In the genomic region with DNA sequence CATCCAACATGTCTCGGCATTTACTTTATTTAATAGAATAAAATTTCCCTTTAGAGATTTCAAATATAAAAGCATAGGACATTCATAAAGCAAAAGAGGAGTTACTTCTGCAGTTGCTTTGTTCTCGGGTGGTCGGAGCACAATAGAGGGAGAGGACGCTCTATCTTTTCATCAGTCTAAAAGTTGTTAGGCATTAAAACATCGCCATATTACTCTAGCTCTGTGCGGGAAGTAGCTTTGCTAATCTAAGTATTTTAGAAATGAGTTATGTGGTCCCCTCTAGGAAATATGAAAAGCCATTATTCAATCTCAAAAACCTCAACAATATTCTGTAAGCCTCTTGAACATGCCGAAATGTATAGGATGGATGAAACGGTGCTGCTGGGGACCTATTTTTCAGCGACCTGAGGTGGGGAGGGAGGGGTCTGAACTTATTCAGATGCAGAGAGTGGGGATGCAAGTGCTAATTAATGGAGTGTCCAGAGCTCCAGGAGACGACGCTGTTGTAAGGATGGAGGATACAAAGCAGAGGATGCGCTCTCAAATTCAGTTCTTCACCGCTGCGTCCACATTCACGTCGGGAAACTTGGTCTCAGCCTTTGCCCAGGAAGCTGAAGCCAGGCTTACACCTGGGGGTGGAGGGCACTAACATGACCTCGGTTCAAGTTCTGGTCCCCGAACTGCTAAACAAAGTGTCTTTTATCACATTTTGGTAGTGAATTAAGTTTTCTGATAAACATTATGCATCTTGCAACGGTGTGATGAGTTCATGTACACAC, we compare ENCODE assay signal across 8 cellular contexts. TPM values are rescaled to one million over a fixed set of nuclear protein-coding genes. Genes with fewer than 3 reads are reported as not detected.
DNase-seq lines count a peak whose midpoint lies in the region; ATAC-seq and TF ChIP-seq lines count a peak whose summit lies in the region.

No MANE protein-coding gene starts in this region.

- DNase-seq in GM12865 (ENCODE audit: low read depth) (peak; percentile 40), PC-3 (peak; percentile 52), osteocyte (ENCODE audit: extremely low spot score, unreplicated experiment) (no peak), GM03348 (ENCODE audit: low spot score) (no peak)
- no peak for DNase-seq in activated CD4-positive, alpha-beta T cell treated with anti-CD3 and anti-CD28 coated beads, Interleukin-2, amount 50 U/mL, for 4 hours

- TF ChIP-seq CTCF in GM12865 (IDR thresholded peaks at IDR 0.05; ENCODE audit: insufficient read depth, low read depth, low read length, missing control alignments), result no peak
- no peak for TF ChIP-seq CTCF in PC-3 (conservative IDR thresholded peaks at IDR 0.05; ENCODE audit: low read depth, low read length)
- TF ChIP-seq CTCF in osteocyte (IDR thresholded peaks at IDR 0.05), result no peak

- H3K79me2 ChIP-seq in PC-3 (ENCODE audit: low read length), result peaks cover 87% of the 10 kb centered on the region

- H3K4me3 ChIP-seq in GM12865 (ENCODE audit: low read depth, low read length) (peak overlapping the region; percentile 99), PC-3 (ENCODE audit: low read length) (peak overlapping the region; percentile 85)

- H3K27ac ChIP-seq in PC-3 (ENCODE audit: low read length), result peak overlapping the region; percentile 62

- no peaks in the 10 kb centered on the region for H3K9me3 ChIP-seq in PC-3 (ENCODE audit: low read length)

- peaks cover 12% of the 10 kb centered on the region for H3K36me3 Mint-ChIP-seq in dendritic cell treated with granulocyte-macrophage colony-stimulating factor and Interleukin-4, amounts not matched to agents 40 ng/mL and 50 ng/mL, for 4 days (ENCODE audit: low read depth)
- peaks cover 2% of the 10 kb centered on the region for H3K36me3 Mint-ChIP-seq in osteocyte (ENCODE audit: unreplicated experiment)

- H3K4me3 Mint-ChIP-seq in dendritic cell treated with granulocyte-macrophage colony-stimulating factor and Interleukin-4, amounts not matched to agents 40 ng/mL and 50 ng/mL, for 4 days, result peak overlapping the region; percentile 84
- H3K4me3 Mint-ChIP-seq in osteocyte (ENCODE audit: unreplicated experiment), result peak overlapping the region; percentile 79

- no peaks in the 10 kb centered on the region for H3K36me3 ChIP-seq in PC-3 (ENCODE audit: low read depth, low read length)

- H3K4me2 ChIP-seq in PC-3 (ENCODE audit: low read length), result peak overlapping the region; percentile 90

- peaks cover 33% of the 10 kb centered on the region for H3K27me3 Mint-ChIP-seq in dendritic cell treated with granulocyte-macrophage colony-stimulating factor and Interleukin-4, amounts not matched to agents 40 ng/mL and 50 ng/mL, for 4 days
- H3K27me3 Mint-ChIP-seq in osteocyte (ENCODE audit: unreplicated experiment), result peaks cover 31% of the 10 kb centered on the region

- H4K20me1 ChIP-seq in PC-3 (ENCODE audit: low read length), result no peaks in the 10 kb centered on the region; the same call in 1 of the 2 replicates

- intact Hi-C loops in PC-3 (cut with micrococcal nuclease), result loop anchor here (2.0 kb wide), 1 partner anchor 87 kb away; no protein-coding TSS in a partner anchor
- intact Hi-C loops in dendritic cell treated with granulocyte-macrophage colony-stimulating factor and Interleukin-4, amounts not matched to agents 40 ng/mL and 50 ng/mL, for 4 days (cut with micrococcal nuclease), result no loop called here

- H3K9ac ChIP-seq in PC-3 (ENCODE audit: low read length), result peak overlapping the region; percentile 87

- no peaks in the 10 kb centered on the region for H3K27me3 ChIP-seq in PC-3 (ENCODE audit: low read length)

- H3F3A ChIP-seq in PC-3 (ENCODE audit: low read length, unreplicated experiment), result no peaks in the 10 kb centered on the region

- peaks cover 21% of the 10 kb centered on the region for H3K4me1 Mint-ChIP-seq in dendritic cell treated with granulocyte-macrophage colony-stimulating factor and Interleukin-4, amounts not matched to agents 40 ng/mL and 50 ng/mL, for 4 days (ENCODE audit: low read depth)
- H3K4me1 Mint-ChIP-seq in osteocyte (ENCODE audit: unreplicated experiment), result peaks cover 32% of the 10 kb centered on the region

- ATAC-seq in HG03045 (IDR thresholded peaks at IDR 0.05; ENCODE audit: unreplicated experiment) (peak; percentile 10), PC-3 (peak; percentile 4), GM18861 (IDR thresholded peaks at IDR 0.05; ENCODE audit: unreplicated experiment) (no peak)

- BruUV-seq in PC-3 (replicated peaks; lab: Mats Ljungman, UMichigan), result no TSS peak

- H3K9me2 ChIP-seq in PC-3 (replicated peaks; ENCODE audit: low read length), result no peaks in the 10 kb centered on the region

- peak overlapping the region; percentile 76 for H3K27ac Mint-ChIP-seq in dendritic cell treated with granulocyte-macrophage colony-stimulating factor and Interleukin-4, amounts not matched to agents 40 ng/mL and 50 ng/mL, for 4 days
- H3K27ac Mint-ChIP-seq in osteocyte (ENCODE audit: unreplicated experiment), result no peak overlapping the region

- H3K4me1 ChIP-seq in PC-3 (ENCODE audit: insufficient read depth, low read length), result peaks cover 43% of the 10 kb centered on the region

- H3K9me3 Mint-ChIP-seq in dendritic cell treated with granulocyte-macrophage colony-stimulating factor and Interleukin-4, amounts not matched to agents 40 ng/mL and 50 ng/mL, for 4 days, result no peaks in the 10 kb centered on the region
- no peaks in the 10 kb centered on the region for H3K9me3 Mint-ChIP-seq in osteocyte (ENCODE audit: unreplicated experiment)

- peak overlapping the region; percentile 72 for H2AFZ ChIP-seq in PC-3 (ENCODE audit: low read length)

- CTCF ChIA-PET in PC-3 (lab: Charles Lee), result interaction anchor here (1.6 kb wide), 1 partner anchor 103 kb away, joined by 4 read pairs; no protein-coding TSS in a partner anchor

- POLR2A ChIA-PET in PC-3 (lab: Charles Lee; ENCODE audit: unreplicated experiment), result no interaction called here

RNA-seq across cellular contexts. Expression of gene CDKN2C, which starts 6.3 kb away (rescaled TPM):
- 49.2 and 60.0 TPM in 2 replicates for total RNA-seq in PC-3 (2014; rRNA removed)
- 9.2 and 9.6 TPM in 2 replicates for total RNA-seq in osteocyte

RNA-seq across cellular contexts. Expression of gene FAF1, which starts 16.2 kb away (rescaled TPM):
- 12.7 and 14.7 TPM in 2 replicates for total RNA-seq in PC-3 (2014; rRNA removed)
- 50.9 and 52.0 TPM in 2 replicates for total RNA-seq in osteocyte

Comparison
In these comparisons a context has a peak if more than half of its experiments do, and no peak if none do; other contexts are left out.
1. DNase-seq: peak in GM12865 (single experiment) and PC-3 (single experiment); none in osteocyte (single experiment), GM03348 (single experiment) and activated CD4-positive, alpha-beta T cell treated with anti-CD3 and anti-CD28 coated beads, Interleukin-2, amount 50 U/mL, for 4 hours (0 of 2).